Comparison of ENCODE assay signal across 9 cellular contexts in genomic region chr2:200379481-200380120, GRCh38.
DNase-seq lines count a peak whose midpoint lies in the region; ATAC-seq, FAIRE-seq and TF ChIP-seq lines count a peak whose summit lies in the region.
"Had no signal": no experiment of that assay in that cellular context is flagged by ENCODE, and none has a peak within 500 bp of the region (broad histone marks: within the 10 kb centered on the region; RNA-seq: fewer than 3 reads in every experiment).

No MANE protein-coding gene starts in this region.

- H3K9me3 Mint-ChIP-seq in Calu3 (ENCODE audit: low read depth, unreplicated experiment) (no peaks in the 10 kb centered on the region), nephron (no peaks in the 10 kb centered on the region)

- DNase-seq in Calu3 (no peak), NCI-H2107 treated with DMSO at 0.1 percent for 48 hours (lab: John Stamatoyannopoulos, UW; ENCODE audit: unreplicated experiment) (peak; percentile 69), ecto neural progenitor cell (ENCODE audit: low spot score) (peak; percentile 56), NCI-H1694 treated with DMSO at 0.1 percent for 48 hours (lab: John Stamatoyannopoulos, UW) (no peak), HTR-8/SVneo (ENCODE audit: insufficient read length, low spot score) (no peak)
- DNase-seq in stimulated activated naive CD4-positive, alpha-beta T cell treated with Interleukin-2 at 50 U/mL for 16 hours (lab: John Stamatoyannopoulos, UW) = no peak
- DNase-seq: psoas muscle had no signal

- FAIRE-seq in HTR-8/SVneo (lab: Jason Lieb, UNC) = no peak

- H3K4me3 Mint-ChIP-seq in Calu3 (ENCODE audit: low read depth, unreplicated experiment) = peak overlapping the region; percentile 79
- no peak overlapping the region for H3K4me3 Mint-ChIP-seq in nephron

- H3K27me3 Mint-ChIP-seq in Calu3 (ENCODE audit: unreplicated experiment) (no peaks in the 10 kb centered on the region), nephron (ENCODE audit: low read depth) (no peaks in the 10 kb centered on the region)

- CTCF ChIA-PET in Calu3 (lab: Charles Lee) = interaction anchor here (0.7 to 1.2 kb wide), 2 partner anchors 26 to 29 kb away, joined by 3 to 6 read pairs; no protein-coding TSS in a partner anchor

- intact Hi-C loops in Calu3 (cut with micrococcal nuclease; ENCODE audit: unreplicated experiment) = loop anchor here (2.0 to 5.0 kb wide), 3 partner anchors 29 to 71 kb away; no protein-coding TSS in a partner anchor

- peaks cover 87% of the 10 kb centered on the region for H3K4me1 Mint-ChIP-seq in Calu3 (ENCODE audit: low read depth, unreplicated experiment)
- peaks cover 81% of the 10 kb centered on the region for H3K4me1 Mint-ChIP-seq in nephron

- BruUV-seq in Calu3 (replicated peaks; lab: Mats Ljungman, UMichigan) = no TSS peak

- H3K36me3 Mint-ChIP-seq in Calu3 (ENCODE audit: insufficient read depth, unreplicated experiment) (peaks cover 56% of the 10 kb centered on the region), nephron (ENCODE audit: low read depth) (no peaks in the 10 kb centered on the region)

- TF ChIP-seq CTCF in Calu3 (IDR thresholded peaks at IDR 0.05; ENCODE audit: unreplicated experiment) (no peak), nephron (IDR thresholded peaks at IDR 0.05; ENCODE audit: unreplicated experiment in 3 of 3) (no peak)

- ATAC-seq in HG03442 (IDR thresholded peaks at IDR 0.05; ENCODE audit: unreplicated experiment) = no peak
- ATAC-seq: psoas muscle had no signal

- H3K27ac Mint-ChIP-seq in Calu3 (ENCODE audit: unreplicated experiment) = peak overlapping the region; percentile 93
- peak overlapping the region; percentile 80 to 91 (median 89) for H3K27ac Mint-ChIP-seq in nephron

Comparison
In these comparisons a context has a peak if more than half of its experiments do, and no peak if none do; other contexts are left out.
1. DNase-seq: peak in NCI-H2107 treated with DMSO at 0.1 percent for 48 hours (single experiment) and ecto neural progenitor cell (single experiment); none in Calu3 (single experiment), NCI-H1694 treated with DMSO at 0.1 percent for 48 hours (single experiment), stimulated activated naive CD4-positive, alpha-beta T cell treated with Interleukin-2 at 50 U/mL for 16 hours (single experiment) and HTR-8/SVneo (single experiment).